Comparison of ENCODE assay signal across 19 cellular contexts in genomic region chr10:88983206-88983605, GRCh38. TPM values are rescaled to one million over a fixed set of nuclear protein-coding genes. Genes with fewer than 3 reads are reported as not detected.
DNase-seq lines count a peak whose midpoint lies in the region; ATAC-seq, FAIRE-seq and TF ChIP-seq lines count a peak whose summit lies in the region.
"Had no signal": no experiment of that assay in that cellular context is flagged by ENCODE, and none has a peak within 500 bp of the region (broad histone marks: within the 10 kb centered on the region; RNA-seq: fewer than 3 reads in every experiment).

No MANE protein-coding gene starts in this region.

- H3K36me3 Mint-ChIP-seq in activated CD8-positive, alpha-beta memory T cell treated with anti-CD3 and anti-CD28 coated beads, Interleukin-2, amount 10 ng/mL, durations not matched to agents 7 days and 5 days: peaks cover 36% of the 10 kb centered on the region
- H3K36me3 Mint-ChIP-seq: IgD-negative memory B cell had no signal

- H3K9me3 ChIP-seq in SK-N-MC (ENCODE audit: low read depth, low read length) (no peaks in the 10 kb centered on the region), mesodermal cell (ENCODE audit: control insufficient read depth, low read length) (no peaks in the 10 kb centered on the region), stomach smooth muscle (ENCODE audit: control insufficient read depth in 2 of 2, low read length in 2 of 2) (no peaks in the 10 kb centered on the region), osteoblast (ENCODE audit: low read depth, low read length) (no peaks in the 10 kb centered on the region)
- H3K9me3 ChIP-seq: BE2C had no signal

- H3K79me2 ChIP-seq in osteoblast (ENCODE audit: insufficient read depth, low read length): peaks cover 17% of the 10 kb centered on the region
- H3K79me2 ChIP-seq: parathyroid adenoma had no signal

- CTCF ChIA-PET in activated CD8-positive, alpha-beta memory T cell treated with anti-CD3 and anti-CD28 coated beads, Interleukin-2, amount 10 ng/mL, durations not matched to agents 7 days and 5 days (lab: Charles Lee): interaction anchor here (0.8 to 1.4 kb wide), 3 partner anchors 13 to 49 kb away, joined by 3 to 10 read pairs (median 3); no protein-coding TSS in a partner anchor

- FAIRE-seq in colon (lab: Jason Lieb, UNC) (peak; percentile 33), frontal cortex (lab: Jason Lieb, UNC) (no peak)
- FAIRE-seq: islet of Langerhans had no signal

- no peak overlapping the region for H2AFZ ChIP-seq in osteoblast (ENCODE audit: low read length)
- H2AFZ ChIP-seq: parathyroid adenoma had no signal

- H3K27me3 ChIP-seq in stomach smooth muscle (ENCODE audit: control insufficient read depth in 1 of 2, insufficient read depth in 2 of 2, low read length in 2 of 2): no peaks in the 10 kb centered on the region
- H3K27me3 ChIP-seq in osteoblast (ENCODE audit: insufficient read depth, low read length): no peaks in the 10 kb centered on the region
- H3K27me3 ChIP-seq: BE2C, brain microvascular endothelial cell had no signal

- no peaks in the 10 kb centered on the region for H3K27me3 Mint-ChIP-seq in activated CD8-positive, alpha-beta memory T cell treated with anti-CD3 and anti-CD28 coated beads, Interleukin-2, amount 10 ng/mL, durations not matched to agents 7 days and 5 days
- H3K27me3 Mint-ChIP-seq: IgD-negative memory B cell had no signal

- peak overlapping the region; percentile 73 for H3K27ac ChIP-seq in SK-N-MC
- peak overlapping the region; percentile 1 for H3K27ac ChIP-seq in mesodermal cell (ENCODE audit: low read depth, low read length, severe bottlenecking)
- peak overlapping the region; percentile 80 for H3K27ac ChIP-seq in stomach smooth muscle (ENCODE audit: low read length)
- H3K27ac ChIP-seq in osteoblast (ENCODE audit: low read depth, low read length): no peak overlapping the region
- H3K27ac ChIP-seq: brain microvascular endothelial cell, foreskin keratinocyte, parathyroid adenoma had no signal

- H3K4me3 ChIP-seq in SK-N-MC (no peak overlapping the region), mesodermal cell (ENCODE audit: extremely low read depth, insufficient read depth, low read length, poor library complexity, severe bottlenecking) (no peak overlapping the region), stomach smooth muscle (ENCODE audit: low read length in 2 of 2) (peak overlapping the region in 1 of 2 donors; percentile 1), osteoblast (ENCODE audit: insufficient read depth, low read length) (no peak overlapping the region)

- no peak overlapping the region for H3K4me3 Mint-ChIP-seq in activated CD8-positive, alpha-beta memory T cell treated with anti-CD3 and anti-CD28 coated beads, Interleukin-2, amount 10 ng/mL, durations not matched to agents 7 days and 5 days
- H3K4me3 Mint-ChIP-seq: IgD-negative memory B cell had no signal

- 100% methylated on average over 1 of the region's 2 CpGs; no CpG with 5 or more reads in 1 of the 2 experiments for WGBS in mesodermal cell (ENCODE audit: insufficient coverage in 2 of 2), 2 experiments

- H3K36me3 ChIP-seq in SK-N-MC (ENCODE audit: insufficient read depth, low read length) (no peaks in the 10 kb centered on the region), mesodermal cell (ENCODE audit: control insufficient read depth, insufficient read depth, low read length) (no peaks in the 10 kb centered on the region), stomach smooth muscle (ENCODE audit: control insufficient read depth in 2 of 2, insufficient read depth in 2 of 2, low read length in 2 of 2) (no peaks in the 10 kb centered on the region), osteoblast (ENCODE audit: insufficient read depth, low read length) (peaks cover 4% of the 10 kb centered on the region)
- H3K36me3 ChIP-seq: BE2C, brain microvascular endothelial cell had no signal

- H3K4me1 ChIP-seq in mesodermal cell (ENCODE audit: control insufficient read depth, insufficient read depth, low read length, poor library complexity, severe bottlenecking) (peaks cover 45% of the 10 kb centered on the region), stomach smooth muscle (ENCODE audit: control insufficient read depth, insufficient read depth, low read length) (peaks cover 44% of the 10 kb centered on the region), osteoblast (ENCODE audit: insufficient read depth, low read length) (peaks cover 29% of the 10 kb centered on the region)
- H3K4me1 ChIP-seq: parathyroid adenoma had no signal

- H3K9me3 Mint-ChIP-seq in activated CD8-positive, alpha-beta memory T cell treated with anti-CD3 and anti-CD28 coated beads, Interleukin-2, amount 10 ng/mL, durations not matched to agents 7 days and 5 days (ENCODE audit: low read depth): peaks cover 7% of the 10 kb centered on the region

- no peak for ATAC-seq in activated CD8-positive, alpha-beta memory T cell treated with anti-CD3 and anti-CD28 coated beads, Interleukin-2, amount 10 ng/mL, durations not matched to agents 7 days and 5 days
- ATAC-seq: foreskin keratinocyte had no signal

- no peak overlapping the region for H3K27ac Mint-ChIP-seq in activated CD8-positive, alpha-beta memory T cell treated with anti-CD3 and anti-CD28 coated beads, Interleukin-2, amount 10 ng/mL, durations not matched to agents 7 days and 5 days

- no peak overlapping the region for H3K4me2 ChIP-seq in osteoblast (ENCODE audit: insufficient read depth, low read length)

- no peak overlapping the region for H3K9ac ChIP-seq in SK-N-MC (ENCODE audit: insufficient read length)
- peak overlapping the region; percentile 52 to 73 for H3K9ac ChIP-seq in stomach smooth muscle (ENCODE audit: low read length in 2 of 2)
- H3K9ac ChIP-seq: parathyroid adenoma had no signal

- H3K4me1 Mint-ChIP-seq in activated CD8-positive, alpha-beta memory T cell treated with anti-CD3 and anti-CD28 coated beads, Interleukin-2, amount 10 ng/mL, durations not matched to agents 7 days and 5 days: peaks cover 40% of the 10 kb centered on the region

- H4K20me1 ChIP-seq in osteoblast (ENCODE audit: insufficient read depth, low read length): peaks cover 2% of the 10 kb centered on the region

- DNase-seq in SK-N-MC (ENCODE audit: low read depth, low spot score) (no peak), frontal cortex (ENCODE audit: low spot score in 2 of 2) (no peak), osteoblast (ENCODE audit: insufficient read length, low spot score, missing footprints) (no peak), glomerular visceral epithelial cell (ENCODE audit: extremely low spot score) (no peak)
- no peak for DNase-seq in activated CD8-positive, alpha-beta memory T cell treated with anti-CD3 and anti-CD28 coated beads, Interleukin-2, amount 10 ng/mL, durations not matched to agents 7 days and 5 days
- DNase-seq: activated naive CD4-positive, alpha-beta T cell treated with anti-CD3 and anti-CD28 coated beads, Interleukin-2, amount 50 U/mL, for 16 hours; BE2C; brain microvascular endothelial cell; DMS153; effector CD8-positive, alpha-beta T cell; foreskin keratinocyte; NCI-H1092 treated with DMSO at 0.1 percent for 48 hours; NCI-H774 had no signal

- no peak for TF ChIP-seq CTCF in osteoblast (IDR thresholded peaks at IDR 0.05; ENCODE audit: extremely low read depth, low read depth, low read length)

RNA-seq across cellular contexts. Expression of gene FAS, which starts 7.4 kb away (rescaled TPM):
- polyA plus RNA-seq in mesodermal cell (2013, experiment 1 of 2): 10.2 TPM
- 8.8 TPM for polyA plus RNA-seq in mesodermal cell (2013, experiment 2 of 2)
- total RNA-seq in frontal cortex: 1.6 TPM
- 49.6 and 62.5 TPM in 2 replicates for total RNA-seq in osteoblast
- 10 to 100 TPM; 73.7 to 75.4 TPM for total RNA-seq in activated CD8-positive, alpha-beta memory T cell treated with anti-CD3 and anti-CD28 coated beads, Interleukin-2, amount 10 ng/mL, durations not matched to agents 7 days and 5 days

RNA-seq across cellular contexts. Expression of gene ACTA2, which starts 30.6 kb away (rescaled TPM):
- polyA plus RNA-seq in mesodermal cell (2013, experiment 1 of 2): 247 TPM
- 188 TPM for polyA plus RNA-seq in mesodermal cell (2013, experiment 2 of 2)
- total RNA-seq in frontal cortex: 26.1 TPM
- total RNA-seq in osteoblast: 501 and 855 TPM in 2 replicates
- total RNA-seq in activated CD8-positive, alpha-beta memory T cell treated with anti-CD3 and anti-CD28 coated beads, Interleukin-2, amount 10 ng/mL, durations not matched to agents 7 days and 5 days: 10 to 100 TPM; 28.2 to 34.5 TPM

Comparison
In these comparisons a context has a peak if more than half of its experiments do, and no peak if none do; other contexts are left out.
1. RNA of gene FAS, which starts 7.4 kb away (total RNA-seq): 73.7 to 75.4 TPM in activated CD8-positive, alpha-beta memory T cell treated with anti-CD3 and anti-CD28 coated beads, Interleukin-2, amount 10 ng/mL, durations not matched to agents 7 days and 5 days and 49.6 to 62.5 TPM in osteoblast; 1.6 TPM in frontal cortex (single experiment); every median in the first group is over 10 times any median in the second.
2. RNA of gene ACTA2, which starts 30.6 kb away (total RNA-seq): 501 to 855 TPM in osteoblast; 28.2 to 34.5 TPM in activated CD8-positive, alpha-beta memory T cell treated with anti-CD3 and anti-CD28 coated beads, Interleukin-2, amount 10 ng/mL, durations not matched to agents 7 days and 5 days and 26.1 TPM in frontal cortex (single experiment); every median in the first group is over 10 times any median in the second.